In the genomic region with DNA sequence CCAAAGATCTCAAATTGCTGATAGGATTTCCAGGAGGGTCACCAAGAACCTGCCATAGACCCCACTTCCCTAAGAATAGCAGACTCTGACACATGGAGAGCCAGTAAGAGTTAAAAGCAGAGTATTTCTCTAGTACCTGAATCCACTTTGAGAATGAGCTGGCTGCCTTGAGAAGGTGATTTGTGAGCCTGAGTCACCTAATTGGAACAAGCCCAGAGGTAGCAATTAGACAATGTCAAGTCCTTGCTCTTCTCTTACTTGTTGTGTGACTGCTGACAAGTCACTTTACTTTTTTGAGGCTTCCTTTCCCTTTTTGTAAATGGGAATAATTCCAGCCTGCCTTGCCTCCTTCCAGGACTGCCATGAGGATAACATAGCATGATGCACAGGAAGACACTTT, we compare ENCODE assay signal across 17 cellular contexts.
DNase-seq lines count a peak whose midpoint lies in the region; ATAC-seq and TF ChIP-seq lines count a peak whose summit lies in the region.
"Had no signal": no experiment of that assay in that cellular context is flagged by ENCODE, and none has a peak within 500 bp of the region (broad histone marks: within the 10 kb centered on the region; RNA-seq: fewer than 3 reads in every experiment).

No MANE protein-coding gene starts in this region.

- peaks cover 10% of the 10 kb centered on the region for H3K4me1 Mint-ChIP-seq in type B pancreatic cell (ENCODE audit: unreplicated experiment)
- H3K4me1 Mint-ChIP-seq: IgD-negative memory B cell had no signal

- H3K27me3 Mint-ChIP-seq in type B pancreatic cell, result peaks cover 26% of the 10 kb centered on the region

- H3K4me2 ChIP-seq in Karpas-422 (ENCODE audit: low read depth, low read length, poor library complexity, severe bottlenecking), result no peak overlapping the region

- H3K27me3 ChIP-seq in Karpas-422 (ENCODE audit: low read length), result 0 out of 2 replicates have a peak, but pooled peaks cover 3% of the 10 kb centered on the region
- H3K27me3 ChIP-seq: BE2C had no signal

- TF ChIP-seq CTCF in RWPE1 (conservative IDR thresholded peaks at IDR 0.05; ENCODE audit: low read depth), result no peak
- no peak for TF ChIP-seq CTCF in epithelial cell of esophagus (IDR thresholded peaks at IDR 0.05; ENCODE audit: insufficient read depth, low read depth, low read length, missing control alignments)
- TF ChIP-seq CTCF in type B pancreatic cell (conservative IDR thresholded peaks at IDR 0.05), result no peak

- H3K9ac ChIP-seq in Karpas-422 (ENCODE audit: low read length), result no peak overlapping the region

- H3K4me3 ChIP-seq in epithelial cell of esophagus (ENCODE audit: low read length) (no peak overlapping the region), Karpas-422 (ENCODE audit: low read length) (no peak overlapping the region)
- H3K4me3 ChIP-seq: HAP-1 had no signal

- H3K9me3 ChIP-seq in Karpas-422 (ENCODE audit: low read length), result no peaks in the 10 kb centered on the region
- H3K9me3 ChIP-seq: BE2C, Caco-2, HAP-1 had no signal

- POLR2A ChIA-PET in RWPE1 (lab: Yijun Ruan, JAX; ENCODE audit: low non-redundant PET), result no interaction called here

- no peaks in the 10 kb centered on the region for H3K9me3 Mint-ChIP-seq in type B pancreatic cell

- H2AFZ ChIP-seq in Karpas-422 (ENCODE audit: low read length), result no peak overlapping the region

- CTCF ChIA-PET in RWPE1 (lab: Yijun Ruan, JAX), result no interaction called here

- H3K36me3 ChIP-seq in Karpas-422 (ENCODE audit: insufficient read depth, low read length), result no peaks in the 10 kb centered on the region
- H3K36me3 ChIP-seq: BE2C, HAP-1 had no signal

- no peak for ATAC-seq in GM21529 (IDR thresholded peaks at IDR 0.05; ENCODE audit: unreplicated experiment)
- ATAC-seq: HepG2 had no signal

- H3K79me2 ChIP-seq in Karpas-422 (ENCODE audit: low read length), result no peaks in the 10 kb centered on the region

- DNase-seq in RWPE1 (ENCODE audit: low spot score), result peak; percentile 18
- peak; percentile 29 for DNase-seq in epithelial cell of esophagus (ENCODE audit: low read depth)
- peak; percentile 14 for DNase-seq in kidney tubule cell (ENCODE audit: low spot score)
- no peak for DNase-seq in type B pancreatic cell (ENCODE audit: extremely low spot score, unreplicated experiment)
- no peak for DNase-seq in Karpas-422
- DNase-seq in activated CD8-positive, alpha-beta memory T cell treated with anti-CD3 and anti-CD28 coated beads, Interleukin-2, amount 50 U/mL, for 4 hours, result no peak
- DNase-seq: ACHN; BE2C; C1 segment of cervical spinal cord; Caco-2; CD4-positive, alpha-beta T cell; DMS79; GDM1 had no signal

- no peaks in the 10 kb centered on the region for H3K4me1 ChIP-seq in Karpas-422 (ENCODE audit: low read length)
- H3K4me1 ChIP-seq: BE2C, HAP-1 had no signal

- H3K4me3 Mint-ChIP-seq in type B pancreatic cell, result no peak overlapping the region
- H3K4me3 Mint-ChIP-seq: CD4-positive, alpha-beta T cell; IgD-negative memory B cell had no signal

- H3K27ac Mint-ChIP-seq in type B pancreatic cell, result peak overlapping the region; percentile 61
- H3K27ac Mint-ChIP-seq: CD4-positive, alpha-beta T cell; IgD-negative memory B cell had no signal

- H3K27ac ChIP-seq in RWPE1 (no peak overlapping the region), Karpas-422 (ENCODE audit: low read length) (no peak overlapping the region)

- no peaks in the 10 kb centered on the region for H4K20me1 ChIP-seq in Karpas-422 (ENCODE audit: insufficient read depth, low read depth, low read length)

- H3K9me2 ChIP-seq in Karpas-422 (replicated peaks; ENCODE audit: insufficient read depth, low read length), result no peaks in the 10 kb centered on the region

- H3K36me3 Mint-ChIP-seq in type B pancreatic cell, result no peaks in the 10 kb centered on the region
- H3K36me3 Mint-ChIP-seq: IgD-negative memory B cell had no signal

Comparison
In these comparisons a context has a peak if more than half of its experiments do, and no peak if none do; other contexts are left out.
1. DNase-seq: peak in RWPE1 (single experiment), epithelial cell of esophagus (single experiment) and kidney tubule cell (single experiment); none in type B pancreatic cell (single experiment), Karpas-422 (single experiment) and activated CD8-positive, alpha-beta memory T cell treated with anti-CD3 and anti-CD28 coated beads, Interleukin-2, amount 50 U/mL, for 4 hours (single experiment).